10 cellular contexts compared by ENCODE assay signal in genomic region chr16:87363771-87364476, GRCh38. TPM values are rescaled to one million over a fixed set of nuclear protein-coding genes. Genes with fewer than 3 reads are reported as not detected.
A peak's percentile ranks its signal among the peaks of the same experiment; 100 is the strongest.
DNase-seq lines count a peak whose midpoint lies in the region; ATAC-seq and TF ChIP-seq lines count a peak whose summit lies in the region.
"Had no signal": no experiment of that assay in that cellular context is flagged by ENCODE, and none has a peak within 500 bp of the region (broad histone marks: within the 10 kb centered on the region; RNA-seq: fewer than 3 reads in every experiment).

No MANE protein-coding gene starts in this region.

- TF ChIP-seq CTCF in HFFc6 (IDR thresholded peaks at IDR 0.05) (no peak), gastrocnemius medialis (IDR thresholded peaks at IDR 0.05 in 4 of 5, conservative IDR thresholded peaks at IDR 0.05 in 1 of 5) (no peak), spleen (IDR thresholded peaks at IDR 0.05 in 8 of 11, conservative IDR thresholded peaks at IDR 0.05 in 3 of 11) (no peak)

- peak; percentile 29 for DNase-seq in HFFc6
- no peak for DNase-seq in activated T-helper 1 cell treated with anti-CD3 and anti-CD28 coated beads, Interleukin-12 subunit alpha, Interleukin-12 subunit beta, Interleukin-2, Interleukin-4 antibody, amounts not matched to agents 30 ng/mL and 10 ng/mL and 1 ng/mL, durations not matched to agents 14 hours and 24 hours and 36 hours (ENCODE audit: low spot score)
- DNase-seq in hepatic stellate cell (ENCODE audit: low spot score) = peak; percentile 61
- DNase-seq in gastrocnemius medialis = peak; percentile 73 to 75
- no peak for DNase-seq in NCI-H510A (lab: John Stamatoyannopoulos, UW)
- no peak for DNase-seq in spleen
- DNase-seq: kidney glomerular epithelial cell, T-helper 9 cell had no signal

- H3K36me3 Mint-ChIP-seq in HFFc6 (ENCODE audit: low read depth) = peaks cover 6% of the 10 kb centered on the region; the same call in 1 of the 2 replicates
- H3K36me3 Mint-ChIP-seq in activated T-helper 1 cell treated with anti-CD3 and anti-CD28 coated beads, Interleukin-12 subunit alpha, Interleukin-12 subunit beta, Interleukin-2, Interleukin-4 antibody, amounts not matched to agents 30 ng/mL and 10 ng/mL and 1 ng/mL, durations not matched to agents 14 hours and 24 hours and 36 hours (ENCODE audit: low read depth) = peaks cover 18% of the 10 kb centered on the region

- H3K27ac ChIP-seq in gastrocnemius medialis (peak overlapping the region; percentile 92 to 97 (median 93)), spleen (peak overlapping the region in 1 of 8 donors; percentile 14)

- H3K9me3 Mint-ChIP-seq in HFFc6 = no peaks in the 10 kb centered on the region
- H3K9me3 Mint-ChIP-seq in activated T-helper 1 cell treated with anti-CD3 and anti-CD28 coated beads, Interleukin-12 subunit alpha, Interleukin-12 subunit beta, Interleukin-2, Interleukin-4 antibody, amounts not matched to agents 30 ng/mL and 10 ng/mL and 1 ng/mL, durations not matched to agents 14 hours and 24 hours and 36 hours = no peaks in the 10 kb centered on the region

- H3K27ac Mint-ChIP-seq in HFFc6 = peak overlapping the region; percentile 63
- peak overlapping the region; percentile 55 for H3K27ac Mint-ChIP-seq in activated T-helper 1 cell treated with anti-CD3 and anti-CD28 coated beads, Interleukin-12 subunit alpha, Interleukin-12 subunit beta, Interleukin-2, Interleukin-4 antibody, amounts not matched to agents 30 ng/mL and 10 ng/mL and 1 ng/mL, durations not matched to agents 14 hours and 24 hours and 36 hours

- H3K27me3 ChIP-seq in gastrocnemius medialis (no peaks in the 10 kb centered on the region), spleen (replicated peaks in 1 of 7) (no peaks in the 10 kb centered on the region)
- H3K27me3 ChIP-seq: breast epithelium had no signal

- H3K9me3 ChIP-seq in gastrocnemius medialis (no peaks in the 10 kb centered on the region), spleen (no peaks in the 10 kb centered on the region)
- H3K9me3 ChIP-seq: breast epithelium had no signal

- H3K4me1 Mint-ChIP-seq in HFFc6 (ENCODE audit: low read depth) = peaks cover 29% of the 10 kb centered on the region
- peaks cover 42% of the 10 kb centered on the region for H3K4me1 Mint-ChIP-seq in activated T-helper 1 cell treated with anti-CD3 and anti-CD28 coated beads, Interleukin-12 subunit alpha, Interleukin-12 subunit beta, Interleukin-2, Interleukin-4 antibody, amounts not matched to agents 30 ng/mL and 10 ng/mL and 1 ng/mL, durations not matched to agents 14 hours and 24 hours and 36 hours (ENCODE audit: low read depth)

- no peaks in the 10 kb centered on the region for H3K36me3 ChIP-seq in gastrocnemius medialis
- H3K36me3 ChIP-seq in spleen = peaks cover 0 to 77% (median 20%) of the 10 kb centered on the region in 6 donors
- H3K36me3 ChIP-seq: breast epithelium had no signal

- WGBS in spleen, 5 donors = 69 to 83% (median 75%) methylated on average over 19 to 20 of the region's 20 CpGs

- peak in 1 of 2 donors; percentile 33 for TF ChIP-seq POLR2A in gastrocnemius medialis (IDR thresholded peaks at IDR 0.05)
- TF ChIP-seq POLR2A in spleen (IDR thresholded peaks at IDR 0.05) = no peak

- H3K4me3 Mint-ChIP-seq in HFFc6 = peak overlapping the region; percentile 24; the same call in 1 of the 2 replicates
- H3K4me3 Mint-ChIP-seq in activated T-helper 1 cell treated with anti-CD3 and anti-CD28 coated beads, Interleukin-12 subunit alpha, Interleukin-12 subunit beta, Interleukin-2, Interleukin-4 antibody, amounts not matched to agents 30 ng/mL and 10 ng/mL and 1 ng/mL, durations not matched to agents 14 hours and 24 hours and 36 hours = no peak overlapping the region

- ATAC-seq in gastrocnemius medialis (peak; percentile 71 to 75), HG02981 (IDR thresholded peaks at IDR 0.05; ENCODE audit: unreplicated experiment) (no peak)

- H3K4me1 ChIP-seq in gastrocnemius medialis (peaks cover 80 to 84% of the 10 kb centered on the region in 2 donors), spleen (peaks cover 0 to 29% (median 22%) of the 10 kb centered on the region in 6 donors)
- H3K4me1 ChIP-seq: breast epithelium had no signal

- in situ Hi-C loops in gastrocnemius medialis (cut with MboI; ENCODE audit: low sequenced_read_pairs in 4 of 4) = no loop called here

- no peaks in the 10 kb centered on the region; the same call in 1 of the 2 replicates for H3K27me3 Mint-ChIP-seq in HFFc6 (ENCODE audit: insufficient read depth)
- H3K27me3 Mint-ChIP-seq in activated T-helper 1 cell treated with anti-CD3 and anti-CD28 coated beads, Interleukin-12 subunit alpha, Interleukin-12 subunit beta, Interleukin-2, Interleukin-4 antibody, amounts not matched to agents 30 ng/mL and 10 ng/mL and 1 ng/mL, durations not matched to agents 14 hours and 24 hours and 36 hours (ENCODE audit: insufficient read depth) = no peaks in the 10 kb centered on the region

- intact Hi-C loops in activated T-helper 1 cell treated with anti-CD3 and anti-CD28 coated beads, Interleukin-12 subunit alpha, Interleukin-12 subunit beta, Interleukin-2, Interleukin-4 antibody, amounts not matched to agents 30 ng/mL and 10 ng/mL and 1 ng/mL, durations not matched to agents 14 hours and 24 hours and 36 hours (cut with micrococcal nuclease) = no loop called here
- intact Hi-C loops in gastrocnemius medialis (cut with DNase I; ENCODE audit: low total_unique reads) (no loop called here), spleen (cut with DNase I; ENCODE audit: low total_unique reads) (no loop called here)

- peak overlapping the region in 3 of 4 donors; percentile 13 to 20 (median 15) for H3K4me3 ChIP-seq in gastrocnemius medialis
- peak overlapping the region in 1 of 8 donors; percentile 5 for H3K4me3 ChIP-seq in spleen

RNA-seq across cellular contexts. Expression of gene FBXO31, which starts 19.7 kb away (rescaled TPM):
- 10 to 100 TPM; 23.0 to 30.0 (median 25.1) TPM for total RNA-seq in HFFc6 (2021; fragmentation: NEBNext Ultra II Directional; extraction: Animal tissue kit (Norgen Biotek cat#: 25700))
- total RNA-seq in activated T-helper 1 cell treated with anti-CD3 and anti-CD28 coated beads, Interleukin-12 subunit alpha, Interleukin-12 subunit beta, Interleukin-2, Interleukin-4 antibody, amounts not matched to agents 30 ng/mL and 10 ng/mL and 1 ng/mL, durations not matched to agents 14 hours and 24 hours and 36 hours = 40.7 and 41.3 TPM in 2 replicates
- 100 to 1,000 TPM; 156 to 264 (median 201) TPM for total RNA-seq in gastrocnemius medialis
- 10 to 100 TPM; 23.6 to 30.6 (median 27.2) TPM for total RNA-seq in spleen
- polyA plus RNA-seq in spleen = 10 to 100 TPM in 1 of 3 donors, 1 to 10 TPM in 2; 7.9 to 11.0 (median 9.7) TPM

RNA-seq across cellular contexts. Expression of gene MAP1LC3B, which starts 28.2 kb away (rescaled TPM):
- 100 to 1,000 TPM in 2 of 6 experiments, 10 to 100 TPM in 4; 81.3 to 112 (median 85.4) TPM for total RNA-seq in HFFc6 (2021; fragmentation: NEBNext Ultra II Directional; extraction: Animal tissue kit (Norgen Biotek cat#: 25700))
- total RNA-seq in activated T-helper 1 cell treated with anti-CD3 and anti-CD28 coated beads, Interleukin-12 subunit alpha, Interleukin-12 subunit beta, Interleukin-2, Interleukin-4 antibody, amounts not matched to agents 30 ng/mL and 10 ng/mL and 1 ng/mL, durations not matched to agents 14 hours and 24 hours and 36 hours = 39.9 and 40.8 TPM in 2 replicates
- total RNA-seq in gastrocnemius medialis (100 to 1,000 TPM in 3 of 4 donors, 10 to 100 TPM in 1; 76.3 to 165 (median 122) TPM), spleen (10 to 100 TPM; 47.6 to 71.4 (median 61.7) TPM)
- polyA plus RNA-seq in spleen = 10 to 100 TPM; 32.3 to 50.4 (median 46.5) TPM

RNA-seq across cellular contexts. Expression of gene C16orf95, which starts 46.7 kb away (rescaled TPM):
- 10 to 100 TPM in 5 of 6 experiments, 1 to 10 TPM in 1; 8.5 to 15.0 (median 11.7) TPM for total RNA-seq in HFFc6 (2021; fragmentation: NEBNext Ultra II Directional; extraction: Animal tissue kit (Norgen Biotek cat#: 25700))
- total RNA-seq in activated T-helper 1 cell treated with anti-CD3 and anti-CD28 coated beads, Interleukin-12 subunit alpha, Interleukin-12 subunit beta, Interleukin-2, Interleukin-4 antibody, amounts not matched to agents 30 ng/mL and 10 ng/mL and 1 ng/mL, durations not matched to agents 14 hours and 24 hours and 36 hours = 9.9 and 10.9 TPM in 2 replicates
- 1 to 10 TPM in 3 of 4 donors, under 1 TPM in 1; 0.22 to 3.8 (median 1.3) TPM for total RNA-seq in gastrocnemius medialis
- total RNA-seq in spleen = 1 to 10 TPM in 5 of 7 donors, not detected in 2; 1.0 to 2.6 (median 2.0) TPM
- 1 to 10 TPM; 1.2 to 2.9 (median 2.8) TPM for polyA plus RNA-seq in spleen

Comparison
In these comparisons a context has a peak if more than half of its experiments do, and no peak if none do; other contexts are left out.
1. DNase-seq: peak in HFFc6 (single experiment), hepatic stellate cell (single experiment) and gastrocnemius medialis (2 of 2); none in activated T-helper 1 cell treated with anti-CD3 and anti-CD28 coated beads, Interleukin-12 subunit alpha, Interleukin-12 subunit beta, Interleukin-2, Interleukin-4 antibody, amounts not matched to agents 30 ng/mL and 10 ng/mL and 1 ng/mL, durations not matched to agents 14 hours and 24 hours and 36 hours (single experiment), NCI-H510A (single experiment) and spleen (single experiment).